Comparison of ENCODE assay signal across 8 cellular contexts in genomic region chr5:127030259-127031146, GRCh38. TPM values are rescaled to one million over a fixed set of nuclear protein-coding genes. Genes with fewer than 3 reads are reported as not detected.
DNase-seq lines count a peak whose midpoint lies in the region; ATAC-seq, FAIRE-seq and TF ChIP-seq lines count a peak whose summit lies in the region.

TSS of gene MARCHF3 (minus strand) at chr5:127030558. CDS start at chr5:126918171, 112,387 bp downstream.

- peak within 1 kb of the TSS; percentile 78 for H3K27ac ChIP-seq in HepG2 (ENCODE audit: extremely low read length, insufficient read depth, low read length)

- TF ChIP-seq POLR2A in HepG2 (IDR thresholded peaks at IDR 0.05; ENCODE audit: insufficient read depth in 1 of 2, low read depth in 2 of 2, low read length in 2 of 2): peak; percentile 89 to 90

- no peaks in the 10 kb centered on the region for H3K36me3 ChIP-seq in HepG2 (replicated peaks in 1 of 2; ENCODE audit: control insufficient read depth in 1 of 2, insufficient read depth in 2 of 2, low read length in 2 of 2)

- TF ChIP-seq CTCF in CD14-positive monocyte (IDR thresholded peaks at IDR 0.05) (peak; percentile 16), HepG2 (CRISPR knock-in tag; IDR thresholded peaks at IDR 0.05) (peak; percentile 46)

- DNase-seq in CD14-positive monocyte (ENCODE audit: low spot score): peak; percentile 94
- peak; percentile 97 for DNase-seq in NCI-H748 (lab: John Stamatoyannopoulos, UW; ENCODE audit: unreplicated experiment)
- peak; percentile 87 for DNase-seq in activated CD4-positive, alpha-beta T cell treated with anti-CD3 and anti-CD28 coated beads, Interleukin-2, amount 50 U/mL, for 4 hours
- DNase-seq in dermis blood vessel endothelial cell: peak; percentile 98
- DNase-seq in HepG2 (ENCODE audit: low spot score): peak; percentile 85
- DNase-seq in stimulated activated CD4-positive, alpha-beta T cell treated with anti-CD3 and anti-CD28 coated beads, Interleukin-2, amount 100 ng/mL, for 48 hours: peak; percentile 89 to 93

- peak within 1 kb of the TSS; percentile 79 for H3K9ac ChIP-seq in HepG2 (ENCODE audit: insufficient read depth, low read depth, low read length)

- H2AFZ ChIP-seq in HepG2 (ENCODE audit: low read length): no peak within 1 kb of the TSS

- no peaks in the 10 kb centered on the region for H3K9me3 ChIP-seq in HepG2 (ENCODE audit: low read length)

- TF ChIP-seq EP300 in HepG2 (IDR thresholded peaks at IDR 0.05; ENCODE audit: low read depth in 2 of 2, low read length in 2 of 2) (no peak), HepG2 (CRISPR knock-in tag; IDR thresholded peaks at IDR 0.05; ENCODE audit: borderline replicate concordance) (no peak)

- H3K4me3 Mint-ChIP-seq in CD14-positive monocyte: peak within 1 kb of the TSS; percentile 92 to 94

- peak within 1 kb of the TSS; percentile 60 to 90 (median 88) for H3K4me3 ChIP-seq in HepG2 (replicated peaks in 1 of 3; ENCODE audit: insufficient read depth in 1 of 3, low read depth in 2 of 3, low read length in 3 of 3)

- H3K27me3 ChIP-seq in HepG2 (ENCODE audit: control insufficient read depth in 1 of 2, insufficient read depth in 2 of 2, low read length in 2 of 2): no peaks in the 10 kb centered on the region

- intact Hi-C loops in CD14-positive monocyte (cut with micrococcal nuclease): no loop called here
- intact Hi-C loops in HepG2 (cut with micrococcal nuclease; ENCODE audit: unreplicated experiment): loop anchor here (2.0 to 5.0 kb wide), 2 partner anchors 167 to 374 kb away; no protein-coding TSS in a partner anchor

- no TSS peak for BruUV-seq in HepG2 (replicated peaks; lab: Mats Ljungman, UMichigan)

- no CpG with 5 or more reads among the region's 97 CpGs for WGBS in HepG2 (ENCODE audit: low lambda C conversion rate)

- H3K9me3 Mint-ChIP-seq in CD14-positive monocyte: peaks cover 0 to 8% (median 0%) of the 10 kb centered on the region in 7 donors

- H3K36me3 Mint-ChIP-seq in CD14-positive monocyte: peaks cover 0 to 3% of the 10 kb centered on the region in 2 donors

- peak; percentile 21 for FAIRE-seq in HepG2 (lab: Jason Lieb, UNC)

- H4K20me1 ChIP-seq in HepG2 (ENCODE audit: insufficient read depth, low read length): no peaks in the 10 kb centered on the region

- no peaks in the 10 kb centered on the region for H3K79me2 ChIP-seq in HepG2 (ENCODE audit: insufficient read depth, low read length)

- in situ Hi-C loops in HepG2 (cut with HindIII; ENCODE audit: extremely low pct_ligation_motif_present, low pct_unique_long_range_greater_than_20kb): loop anchor here (25.0 kb wide), 1 partner anchor 368 kb away; no protein-coding TSS in a partner anchor

- CTCF ChIA-PET in HepG2 (lab: Yijun Ruan, JAX; ENCODE audit: low intra/inter-chr PET ratio, low total read pairs): no interaction called here

- peak within 1 kb of the TSS; percentile 76 to 90 (median 85) for H3K27ac Mint-ChIP-seq in CD14-positive monocyte

- peaks cover 54% of the 10 kb centered on the region for H3K4me1 ChIP-seq in HepG2 (ENCODE audit: insufficient read depth, low read length)

- peaks cover 25% of the 10 kb centered on the region for H3K4me1 Mint-ChIP-seq in CD14-positive monocyte

- POLR2A ChIA-PET in HepG2 (lab: Yijun Ruan, JAX): interaction anchor here (1.0 to 3.5 kb wide), 6 partner anchors 10 to 167 kb away, joined by 3 to 23 read pairs (median 4); partner anchors contain the start of gene C5orf63

- peak; percentile 93 for ATAC-seq in GM19351 (IDR thresholded peaks at IDR 0.05; ENCODE audit: unreplicated experiment)
- ATAC-seq in HG03520 (IDR thresholded peaks at IDR 0.05; ENCODE audit: unreplicated experiment): peak; percentile 97
- ATAC-seq in HepG2: peak; percentile 94

- TF ChIP-seq RAD21 in HepG2 (CRISPR knock-in tag; IDR thresholded peaks at IDR 0.05): peak; percentile 7; the same call in 1 of the 2 replicates

- peaks cover 23 to 41% (median 36%) of the 10 kb centered on the region in 3 donors for H3K27me3 Mint-ChIP-seq in CD14-positive monocyte (ENCODE audit: low read depth in 3 of 3)

- peak within 1 kb of the TSS; percentile 88 for H3K4me2 ChIP-seq in HepG2 (ENCODE audit: low read depth, low read length)

TF ChIP-seq in HepG2, 621 proteins besides CTCF, POLR2A, EP300 and RAD21 (continues in another document):
- TF ChIP-seq, protein P1, sequence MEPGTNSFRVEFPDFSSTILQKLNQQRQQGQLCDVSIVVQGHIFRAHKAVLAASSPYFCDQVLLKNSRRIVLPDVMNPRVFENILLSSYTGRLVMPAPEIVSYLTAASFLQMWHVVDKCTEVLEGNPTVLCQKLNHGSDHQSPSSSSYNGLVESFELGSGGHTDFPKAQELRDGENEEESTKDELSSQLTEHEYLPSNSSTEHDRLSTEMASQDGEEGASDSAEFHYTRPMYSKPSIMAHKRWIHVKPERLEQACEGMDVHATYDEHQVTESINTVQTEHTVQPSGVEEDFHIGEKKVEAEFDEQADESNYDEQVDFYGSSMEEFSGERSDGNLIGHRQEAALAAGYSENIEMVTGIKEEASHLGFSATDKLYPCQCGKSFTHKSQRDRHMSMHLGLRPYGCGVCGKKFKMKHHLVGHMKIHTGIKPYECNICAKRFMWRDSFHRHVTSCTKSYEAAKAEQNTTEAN (CRISPR knock-in tag; conservative IDR thresholded peaks at IDR 0.05): no peak; the same call in 1 of the 2 replicates
- TF ChIP-seq ZNF264 (CRISPR knock-in tag; IDR thresholded peaks at IDR 0.05): no peak
- TF ChIP-seq PLRG1 (conservative IDR thresholded peaks at IDR 0.05): no peak
- TF ChIP-seq, protein P2, sequence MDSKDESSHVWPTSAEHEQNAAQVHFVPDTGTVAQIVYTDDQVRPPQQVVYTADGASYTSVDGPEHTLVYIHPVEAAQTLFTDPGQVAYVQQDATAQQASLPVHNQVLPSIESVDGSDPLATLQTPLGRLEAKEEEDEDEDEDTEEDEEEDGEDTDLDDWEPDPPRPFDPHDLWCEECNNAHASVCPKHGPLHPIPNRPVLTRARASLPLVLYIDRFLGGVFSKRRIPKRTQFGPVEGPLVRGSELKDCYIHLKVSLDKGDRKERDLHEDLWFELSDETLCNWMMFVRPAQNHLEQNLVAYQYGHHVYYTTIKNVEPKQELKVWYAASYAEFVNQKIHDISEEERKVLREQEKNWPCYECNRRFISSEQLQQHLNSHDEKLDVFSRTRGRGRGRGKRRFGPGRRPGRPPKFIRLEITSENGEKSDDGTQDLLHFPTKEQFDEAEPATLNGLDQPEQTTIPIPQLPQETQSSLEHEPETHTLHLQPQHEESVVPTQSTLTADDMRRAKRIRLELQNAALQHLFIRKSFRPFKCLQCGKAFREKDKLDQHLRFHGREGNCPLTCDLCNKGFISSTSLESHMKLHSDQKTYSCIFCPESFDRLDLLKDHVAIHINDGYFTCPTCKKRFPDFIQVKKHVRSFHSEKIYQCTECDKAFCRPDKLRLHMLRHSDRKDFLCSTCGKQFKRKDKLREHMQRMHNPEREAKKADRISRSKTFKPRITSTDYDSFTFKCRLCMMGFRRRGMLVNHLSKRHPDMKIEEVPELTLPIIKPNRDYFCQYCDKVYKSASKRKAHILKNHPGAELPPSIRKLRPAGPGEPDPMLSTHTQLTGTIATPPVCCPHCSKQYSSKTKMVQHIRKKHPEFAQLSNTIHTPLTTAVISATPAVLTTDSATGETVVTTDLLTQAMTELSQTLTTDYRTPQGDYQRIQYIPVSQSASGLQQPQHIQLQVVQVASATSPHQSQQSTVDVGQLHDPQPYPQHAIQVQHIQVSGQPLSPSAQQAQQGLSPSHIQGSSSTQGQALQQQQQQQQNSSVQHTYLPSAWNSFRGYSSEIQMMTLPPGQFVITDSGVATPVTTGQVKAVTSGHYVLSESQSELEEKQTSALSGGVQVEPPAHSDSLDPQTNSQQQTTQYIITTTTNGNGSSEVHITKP (CRISPR knock-in tag; IDR thresholded peaks at IDR 0.05; ENCODE audit: low read depth): no peak
- TF ChIP-seq CEBPG (CRISPR knock-in tag; IDR thresholded peaks at IDR 0.05): peak; percentile 72
- TF ChIP-seq FOXO1 (CRISPR knock-in tag; IDR thresholded peaks at IDR 0.05): no peak
- peak; percentile 92 for TF ChIP-seq ZNF709 (CRISPR knock-in tag; IDR thresholded peaks at IDR 0.05)
- peak; percentile 47; the same call in 1 of the 2 replicates for TF ChIP-seq ZNF451 (CRISPR knock-in tag; IDR thresholded peaks at IDR 0.05)
- no peak; the same call in 1 of the 2 replicates for TF ChIP-seq ZNF124 (CRISPR knock-in tag; IDR thresholded peaks at IDR 0.05)
- TF ChIP-seq ZNF20 (CRISPR knock-in tag; IDR thresholded peaks at IDR 0.05): no peak
- TF ChIP-seq ZNF841 (CRISPR knock-in tag; IDR thresholded peaks at IDR 0.05; ENCODE audit: borderline replicate concordance): peak; percentile 77; the same call in 1 of the 2 replicates
- TF ChIP-seq HNRNPH1 (optimal IDR thresholded peaks at IDR 0.05; ENCODE audit: low read depth, low read length): no peak
- TF ChIP-seq ZFAT (CRISPR knock-in tag; conservative IDR thresholded peaks at IDR 0.05): no peak
- TF ChIP-seq ZNF558 (CRISPR knock-in tag; IDR thresholded peaks at IDR 0.05; ENCODE audit: borderline replicate concordance): peak; percentile 63; the same call in 1 of the 2 replicates

RNA-seq across cellular contexts. Expression of gene MARCHF3, which starts in this region (rescaled TPM):
- polyA plus RNA-seq in CD14-positive monocyte (1 to 10 TPM in 1 of 2 donors, under 1 TPM in 1; 0.88 to 1.6 TPM), HepG2 (2011; rRNA removed) (4.3 and 4.8 TPM in 2 replicates)
- total RNA-seq in dermis blood vessel endothelial cell (65.9 and 84.4 TPM in 2 replicates), HepG2 (2016; rRNA removed; fragmentation: Illumina TruSeq; extraction: Trizol) (9.0 and 11.9 TPM in 2 replicates)
- 16.8 and 18.3 TPM in 2 replicates for total RNA-seq in HepG2 (2016; cell fraction: cytosol; rRNA removed; fragmentation: Illumina TruSeq; extraction: Trizol; ENCODE audit: low read depth)
- total RNA-seq in HepG2 (2016; cell fraction: insoluble cytoplasmic fraction; rRNA removed; fragmentation: Illumina TruSeq; extraction: Trizol): 10.2 and 12.7 TPM in 2 replicates
- 20.1 and 23.6 TPM in 2 replicates for total RNA-seq in HepG2 (2016; cell fraction: membrane; rRNA removed; fragmentation: Illumina TruSeq; extraction: Trizol)
- 8.5 and 10.1 TPM in 2 replicates for total RNA-seq in HepG2 (2016; cell fraction: nucleus; rRNA removed; fragmentation: Illumina TruSeq; extraction: Trizol)
- polyA plus RNA-seq in HepG2 (2011; cell fraction: cytosol; rRNA removed): 3.3 and 4.3 TPM in 2 replicates
- 2.8 and 3.5 TPM in 2 replicates for polyA plus RNA-seq in HepG2 (2011; cell fraction: nucleus; rRNA removed)
- 1.4 and 3.0 TPM in 2 replicates for polyA plus RNA-seq in HepG2 (2012)
- 10.2 and 16.4 TPM in 2 replicates for polyA plus RNA-seq in HepG2 (2016; cell fraction: cytosol; fragmentation: Illumina TruSeq; extraction: Trizol; ENCODE audit: low read depth)
- polyA plus RNA-seq in HepG2 (2016; cell fraction: insoluble cytoplasmic fraction; fragmentation: Illumina TruSeq; extraction: Trizol; ENCODE audit: low read depth): 8.3 and 11.1 TPM in 2 replicates
- 17.2 and 19.6 TPM in 2 replicates for polyA plus RNA-seq in HepG2 (2016; cell fraction: membrane; fragmentation: Illumina TruSeq; extraction: Trizol; ENCODE audit: low read depth)
- polyA plus RNA-seq in HepG2 (2016; cell fraction: nucleus; fragmentation: Illumina TruSeq; extraction: Trizol; ENCODE audit: insufficient read depth, low read depth): 6.8 and 8.9 TPM in 2 replicates
- 1.9 and 10.3 TPM in 2 replicates for polyA minus RNA-seq in HepG2 (2011; rRNA and poly(A)+ RNA removed; ENCODE audit: low replicate concordance)
- polyA minus RNA-seq in HepG2 (2011; cell fraction: cytosol; rRNA and poly(A)+ RNA removed): 1.4 and 3.9 TPM in 2 replicates
- polyA minus RNA-seq in HepG2 (2011; cell fraction: nucleus; rRNA and poly(A)+ RNA removed): 4.5 and 7.2 TPM in 2 replicates

Comparison
In these comparisons a context has a peak if more than half of its experiments do, and no peak if none do; other contexts are left out.
1. Peak in every context shown above with its lines: DNase-seq, ATAC-seq, H3K4me3 ChIP-seq and H3K27ac ChIP-seq.